In genomic region chr16:69925311-69925710, GRCh38 we compare ENCODE assay signal across 12 cellular contexts. TPM values are rescaled to one million over a fixed set of nuclear protein-coding genes. Genes with fewer than 3 reads are reported as not detected.
DNase-seq lines count a peak whose midpoint lies in the region; ATAC-seq and TF ChIP-seq lines count a peak whose summit lies in the region.
"Had no signal": no experiment of that assay in that cellular context is flagged by ENCODE, and none has a peak within 500 bp of the region (broad histone marks: within the 10 kb centered on the region; RNA-seq: fewer than 3 reads in every experiment).

No MANE protein-coding gene starts in this region.

- TF ChIP-seq CTCF in lung (IDR thresholded peaks at IDR 0.05; ENCODE audit: control extremely low read depth, extremely low read depth) = no peak

- H3K36me3 ChIP-seq in H7 (replicated peaks; ENCODE audit: control insufficient read depth, insufficient read depth, low read length) = no peaks in the 10 kb centered on the region; the same call in 1 of the 2 replicates
- H3K36me3 ChIP-seq in lung (ENCODE audit: control insufficient read depth in 2 of 2, insufficient read depth in 2 of 2, low read length in 2 of 2) = peaks cover 0 to 15% of the 10 kb centered on the region in 2 donors

- peaks cover 0 to 5% of the 10 kb centered on the region in 2 donors for H3K4me1 ChIP-seq in lung (ENCODE audit: control insufficient read depth in 2 of 2, insufficient read depth in 2 of 2, low read length in 2 of 2)

- no peak for ATAC-seq in lung (ENCODE audit: insufficient read depth, low FRiP score)
- no peak for ATAC-seq in stimulated activated naive B cell treated with anti-CD40 and anti-IgM and Interleukin-4, amounts not matched to agents 10 μg/mL and 1 μg/mL and 100 μg/mL, for 72 hours (replicated peaks)
- ATAC-seq in GM18868 (IDR thresholded peaks at IDR 0.05; ENCODE audit: unreplicated experiment) = no peak
- ATAC-seq in HG02885 (IDR thresholded peaks at IDR 0.05; ENCODE audit: poor library complexity, unreplicated experiment) = no peak
- ATAC-seq: activated CD8-positive, alpha-beta T cell treated with anti-CD3 and anti-CD28 coated beads, Interleukin-2, amount 10 ng/mL, durations not matched to agents 7 days and 5 days had no signal

- WGBS in lung, 2 donors = 69 to 83% methylated on average over 8 of the region's 8 CpGs

- H3K27me3 ChIP-seq in H7 (ENCODE audit: control insufficient read depth, insufficient read depth, low read length) = no peaks in the 10 kb centered on the region
- no peaks in the 10 kb centered on the region for H3K27me3 ChIP-seq in lung (ENCODE audit: control insufficient read depth, insufficient read depth)

- no peaks in the 10 kb centered on the region for H3K9me3 Mint-ChIP-seq in stimulated activated naive B cell treated with anti-CD40 and anti-IgM and Interleukin-4, amounts not matched to agents 10 μg/mL and 1 μg/mL and 100 μg/mL, for 72 hours
- H3K9me3 Mint-ChIP-seq: CD4-positive, alpha-beta memory T cell had no signal

- H3K4me1 Mint-ChIP-seq in stimulated activated naive B cell treated with anti-CD40 and anti-IgM and Interleukin-4, amounts not matched to agents 10 μg/mL and 1 μg/mL and 100 μg/mL, for 72 hours = peaks cover 0 to 7% of the 10 kb centered on the region in 2 donors

- H3K27ac ChIP-seq in caudate nucleus (ENCODE audit: low read depth, low read length) = peak overlapping the region; percentile 14
- H3K27ac ChIP-seq in lung (ENCODE audit: low read depth in 1 of 2, low read length in 1 of 2) = peak overlapping the region; percentile 17 to 62

- peaks cover 40 to 43% of the 10 kb centered on the region in 2 donors for H3K36me3 Mint-ChIP-seq in stimulated activated naive B cell treated with anti-CD40 and anti-IgM and Interleukin-4, amounts not matched to agents 10 μg/mL and 1 μg/mL and 100 μg/mL, for 72 hours

- H3K4me3 ChIP-seq in H7 (ENCODE audit: insufficient read depth, low read depth, low read length) (no peak overlapping the region), lung (peak overlapping the region; percentile 14)

- H3K27ac Mint-ChIP-seq in stimulated activated naive B cell treated with anti-CD40 and anti-IgM and Interleukin-4, amounts not matched to agents 10 μg/mL and 1 μg/mL and 100 μg/mL, for 72 hours = peak overlapping the region; percentile 74
- H3K27ac Mint-ChIP-seq: activated CD8-positive, alpha-beta T cell treated with anti-CD3 and anti-CD28 coated beads, Interleukin-2, amount 10 ng/mL, durations not matched to agents 7 days and 5 days had no signal

- H3K4me3 Mint-ChIP-seq in stimulated activated naive B cell treated with anti-CD40 and anti-IgM and Interleukin-4, amounts not matched to agents 10 μg/mL and 1 μg/mL and 100 μg/mL, for 72 hours = no peak overlapping the region
- H3K4me3 Mint-ChIP-seq: activated CD8-positive, alpha-beta T cell treated with anti-CD3 and anti-CD28 coated beads, Interleukin-2, amount 10 ng/mL, durations not matched to agents 7 days and 5 days had no signal

- DNase-seq in H7 (peak; percentile 47), caudate nucleus (lab: John Stamatoyannopoulos, UW) (no peak), lung (ENCODE audit: low spot score) (no peak), NCI-H1417 treated with DMSO at 0.1 percent for 48 hours (lab: John Stamatoyannopoulos, UW) (no peak), 8988T (no peak)
- no peak for DNase-seq in stimulated activated naive B cell treated with anti-CD40 and anti-IgM and Interleukin-4, amounts not matched to agents 10 μg/mL and 1 μg/mL and 100 μg/mL, for 72 hours
- DNase-seq: activated CD8-positive, alpha-beta T cell treated with anti-CD3 and anti-CD28 coated beads, Interleukin-2, amount 10 ng/mL, durations not matched to agents 7 days and 5 days; CD4-positive, alpha-beta memory T cell; NCI-H2171; stimulated activated CD4-positive, alpha-beta T cell treated with anti-CD3 and anti-CD28 coated beads, Interleukin-15, amount 100 ng/mL, for 24 hours had no signal

- no peaks in the 10 kb centered on the region for H3K27me3 Mint-ChIP-seq in stimulated activated naive B cell treated with anti-CD40 and anti-IgM and Interleukin-4, amounts not matched to agents 10 μg/mL and 1 μg/mL and 100 μg/mL, for 72 hours
- H3K27me3 Mint-ChIP-seq: CD4-positive, alpha-beta memory T cell had no signal

- no peaks in the 10 kb centered on the region for H3K9me3 ChIP-seq in lung (ENCODE audit: control insufficient read depth in 2 of 2, insufficient read depth in 1 of 2, low read length in 1 of 2)

RNA-seq across cellular contexts. Expression of gene CLEC18A, which starts 25.8 kb away (rescaled TPM):
- total RNA-seq in H7 (2014; rRNA removed; shearing (Covaris generic)) = 0.63 TPM in 1 of 2 replicates, not detected in the other
- total RNA-seq in lung = 1 to 10 TPM; 1.4 to 1.6 TPM
- 1 to 10 TPM; 1.2 to 2.9 TPM for polyA plus RNA-seq in lung
